Comparison of ENCODE assay signal across 29 cellular contexts in genomic region chr3:152438706-152439105, GRCh38.
DNase-seq lines count a peak whose midpoint lies in the region; ATAC-seq, FAIRE-seq and TF ChIP-seq lines count a peak whose summit lies in the region.
"Had no signal": no experiment of that assay in that cellular context is flagged by ENCODE, and none has a peak within 500 bp of the region (broad histone marks: within the 10 kb centered on the region; RNA-seq: fewer than 3 reads in every experiment).

No MANE protein-coding gene starts in this region.

- peak overlapping the region; percentile 84 for H3K27ac Mint-ChIP-seq in activated naive CD8-positive, alpha-beta T cell
- H3K27ac Mint-ChIP-seq in activated naive CD8-positive, alpha-beta T cell treated with anti-CD3 and anti-CD28 coated beads, Interleukin-2, amount 50 U/mL, for 24 hours, result no peak overlapping the region
- H3K27ac Mint-ChIP-seq in activated naive CD8-positive, alpha-beta T cell treated with anti-CD3 and anti-CD28 coated beads for 36 hours, result peak overlapping the region; percentile 59
- H3K27ac Mint-ChIP-seq in endothelial cell (ENCODE audit: unreplicated experiment), result no peak overlapping the region
- H3K27ac Mint-ChIP-seq: dendritic cell treated with granulocyte-macrophage colony-stimulating factor and Interleukin-4, amounts not matched to agents 40 ng/mL and 50 ng/mL, for 4 days; mesothelial cell of epicardium had no signal

- no peak overlapping the region for H3K4me3 Mint-ChIP-seq in activated naive CD8-positive, alpha-beta T cell
- H3K4me3 Mint-ChIP-seq in activated naive CD8-positive, alpha-beta T cell treated with anti-CD3 and anti-CD28 coated beads, Interleukin-2, amount 50 U/mL, for 24 hours, result no peak overlapping the region
- no peak overlapping the region for H3K4me3 Mint-ChIP-seq in activated naive CD8-positive, alpha-beta T cell treated with anti-CD3 and anti-CD28 coated beads for 36 hours
- no peak overlapping the region for H3K4me3 Mint-ChIP-seq in endothelial cell (ENCODE audit: unreplicated experiment)
- H3K4me3 Mint-ChIP-seq: dendritic cell treated with granulocyte-macrophage colony-stimulating factor and Interleukin-4, amounts not matched to agents 40 ng/mL and 50 ng/mL, for 4 days; mesothelial cell of epicardium; naive B cell had no signal

- no peaks in the 10 kb centered on the region for H3K27me3 ChIP-seq in tibial artery
- H3K27me3 ChIP-seq: BLaER1 treated with 17β-estradiol and CSF1 and Interleukin-3, amounts not matched to agents 10 nM and 100 nM; cardiac muscle cell; Peyer's patch had no signal

- peaks cover 83% of the 10 kb centered on the region for H3K4me1 Mint-ChIP-seq in activated naive CD8-positive, alpha-beta T cell (ENCODE audit: low read depth)
- H3K4me1 Mint-ChIP-seq in activated naive CD8-positive, alpha-beta T cell treated with anti-CD3 and anti-CD28 coated beads, Interleukin-2, amount 50 U/mL, for 24 hours, result peaks cover 86% of the 10 kb centered on the region
- H3K4me1 Mint-ChIP-seq in activated naive CD8-positive, alpha-beta T cell treated with anti-CD3 and anti-CD28 coated beads for 36 hours, result peaks cover 75% of the 10 kb centered on the region
- H3K4me1 Mint-ChIP-seq in endothelial cell (ENCODE audit: unreplicated experiment), result peaks cover 29% of the 10 kb centered on the region

- peaks cover 6% of the 10 kb centered on the region for H3K9me3 Mint-ChIP-seq in activated naive CD8-positive, alpha-beta T cell (ENCODE audit: low read depth)
- H3K9me3 Mint-ChIP-seq in activated naive CD8-positive, alpha-beta T cell treated with anti-CD3 and anti-CD28 coated beads, Interleukin-2, amount 50 U/mL, for 24 hours, result peaks cover 9% of the 10 kb centered on the region
- H3K9me3 Mint-ChIP-seq in activated naive CD8-positive, alpha-beta T cell treated with anti-CD3 and anti-CD28 coated beads for 36 hours, result peaks cover 16% of the 10 kb centered on the region
- peaks cover 5% of the 10 kb centered on the region for H3K9me3 Mint-ChIP-seq in endothelial cell (ENCODE audit: unreplicated experiment)
- H3K9me3 Mint-ChIP-seq: dendritic cell treated with granulocyte-macrophage colony-stimulating factor and Interleukin-4, amounts not matched to agents 40 ng/mL and 50 ng/mL, for 4 days had no signal

- H3K27ac ChIP-seq in tibial artery, result peak overlapping the region; percentile 43 to 50
- H3K27ac ChIP-seq: BLaER1 treated with 17β-estradiol and CSF1 and Interleukin-3, amounts not matched to agents 10 nM and 100 nM; cardiac muscle cell; Peyer's patch had no signal

- peaks cover 27% of the 10 kb centered on the region for H3K36me3 Mint-ChIP-seq in activated naive CD8-positive, alpha-beta T cell
- peaks cover 49% of the 10 kb centered on the region for H3K36me3 Mint-ChIP-seq in activated naive CD8-positive, alpha-beta T cell treated with anti-CD3 and anti-CD28 coated beads, Interleukin-2, amount 50 U/mL, for 24 hours (ENCODE audit: low read depth)
- peaks cover 53% of the 10 kb centered on the region for H3K36me3 Mint-ChIP-seq in activated naive CD8-positive, alpha-beta T cell treated with anti-CD3 and anti-CD28 coated beads for 36 hours
- peaks cover 16% of the 10 kb centered on the region for H3K36me3 Mint-ChIP-seq in endothelial cell (ENCODE audit: low read depth, unreplicated experiment)

- H3K27me3 Mint-ChIP-seq in activated naive CD8-positive, alpha-beta T cell, result no peaks in the 10 kb centered on the region
- no peaks in the 10 kb centered on the region for H3K27me3 Mint-ChIP-seq in activated naive CD8-positive, alpha-beta T cell treated with anti-CD3 and anti-CD28 coated beads, Interleukin-2, amount 50 U/mL, for 24 hours
- H3K27me3 Mint-ChIP-seq in activated naive CD8-positive, alpha-beta T cell treated with anti-CD3 and anti-CD28 coated beads for 36 hours, result no peaks in the 10 kb centered on the region
- H3K27me3 Mint-ChIP-seq in endothelial cell (ENCODE audit: unreplicated experiment), result peaks cover 2% of the 10 kb centered on the region
- H3K27me3 Mint-ChIP-seq: dendritic cell treated with granulocyte-macrophage colony-stimulating factor and Interleukin-4, amounts not matched to agents 40 ng/mL and 50 ng/mL, for 4 days; naive B cell had no signal

- TF ChIP-seq CTCF in tibial artery (IDR thresholded peaks at IDR 0.05) (no peak), endothelial cell (IDR thresholded peaks at IDR 0.05; ENCODE audit: unreplicated experiment) (no peak)

- peaks cover 8 to 18% (median 8%) of the 10 kb centered on the region in 3 donors for H3K36me3 ChIP-seq in tibial artery
- H3K36me3 ChIP-seq: cardiac muscle cell had no signal

- ATAC-seq in activated naive CD8-positive, alpha-beta T cell treated with anti-CD3 and anti-CD28 coated beads, Interleukin-2, amount 50 U/mL, for 24 hours, result no peak

- H3K4me1 ChIP-seq in tibial artery, result peaks cover 0 to 77% (median 22%) of the 10 kb centered on the region in 4 donors

- H3K9me3 ChIP-seq in tibial artery, result peaks cover 0 to 5% (median 0%) of the 10 kb centered on the region in 3 donors
- H3K9me3 ChIP-seq: Peyer's patch had no signal

- no peak overlapping the region for H3K4me3 ChIP-seq in tibial artery
- H3K4me3 ChIP-seq: BLaER1 treated with 17β-estradiol and CSF1 and Interleukin-3, amounts not matched to agents 10 nM and 100 nM; cardiac muscle cell; Peyer's patch; smooth muscle cell had no signal

- intact Hi-C loops in tibial artery (cut with DNase I; ENCODE audit: low total_unique reads), result no loop called here

- peak; percentile 21 for FAIRE-seq in islet of Langerhans (lab: Jason Lieb, UNC)
- FAIRE-seq: endometrium, TTC549 had no signal

- no peak for DNase-seq in activated naive CD8-positive, alpha-beta T cell treated with anti-CD3 and anti-CD28 coated beads, Interleukin-2, amount 50 U/mL, for 24 hours
- no peak for DNase-seq in activated naive CD8-positive, alpha-beta T cell treated with anti-CD3 and anti-CD28 coated beads for 36 hours
- DNase-seq in tibial artery, result no peak
- DNase-seq in endothelial cell (ENCODE audit: low spot score), result no peak
- no peak for DNase-seq in stimulated activated CD4-positive, alpha-beta T cell treated with anti-CD3 and anti-CD28 coated beads, Interleukin-2, amount 100 ng/mL, for 24 hours
- DNase-seq in anterior cingulate cortex (lab: John Stamatoyannopoulos, UW), result no peak
- DNase-seq: activated CD4-positive, alpha-beta T cell treated with anti-CD3 and anti-CD28 coated beads for 1 hour; activated naive CD4-positive, alpha-beta T cell treated with Interleukin-2 at 50 U/mL for 16 hours; aorta; Calu3; DMS79 treated with DMSO at 0.1 percent for 48 hours; GF-D8; H7; islet precursor cell; naive B cell; NCI-H1092; NCI-H1694 treated with DMSO at 0.1 percent for 48 hours; NCI-H526; Peyer's patch; SIG-M5 had no signal

Comparison
In these comparisons a context has a peak if more than half of its experiments do, and no peak if none do; other contexts are left out.
1. H3K27ac Mint-ChIP-seq: peak in activated naive CD8-positive, alpha-beta T cell (single experiment) and activated naive CD8-positive, alpha-beta T cell treated with anti-CD3 and anti-CD28 coated beads for 36 hours (single experiment); none in activated naive CD8-positive, alpha-beta T cell treated with anti-CD3 and anti-CD28 coated beads, Interleukin-2, amount 50 U/mL, for 24 hours (single experiment) and endothelial cell (single experiment).